In the genomic region with DNA sequence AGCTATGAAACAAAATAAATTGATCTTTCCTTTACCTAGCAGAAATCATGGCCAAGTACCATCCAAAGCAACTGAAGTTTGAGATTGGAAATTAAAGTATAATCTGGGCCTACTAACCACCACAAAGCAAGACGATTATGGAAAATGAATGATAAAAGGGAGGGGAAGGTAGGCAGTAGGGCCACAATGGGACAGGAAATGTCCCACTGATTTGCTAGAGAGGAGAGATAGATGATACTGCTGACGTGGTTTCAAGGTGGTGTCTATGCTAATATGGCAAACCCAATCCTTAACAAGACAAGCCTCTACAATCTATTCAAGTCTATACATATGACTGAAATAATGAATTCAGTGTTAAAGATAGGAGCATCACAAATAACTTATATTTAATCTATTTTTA, we compare ENCODE assay signal across 31 cellular contexts. TPM values are rescaled to one million over a fixed set of nuclear protein-coding genes. Genes with fewer than 3 reads are reported as not detected.
"Had no signal": no experiment of that assay in that cellular context is flagged by ENCODE, and none has a peak within 500 bp of the region (broad histone marks: within the 10 kb centered on the region; RNA-seq: fewer than 3 reads in every experiment).

No MANE protein-coding gene starts in this region.

- H3K27me3 ChIP-seq: cardiac muscle cell, MG63, Peyer's patch, SJSA1 had no signal

- ATAC-seq: activated CD4-positive, alpha-beta T cell treated with anti-CD3 and anti-CD28 coated beads for 36 hours; activated CD4-positive, CD25-positive, alpha-beta regulatory T cell treated with anti-CD3 and anti-CD28 coated beads, Interleukin-2, amount 50 U/mL, for 24 hours; activated CD8-positive, alpha-beta T cell treated with anti-CD3 and anti-CD28 coated beads, Interleukin-2, amount 10 ng/mL, durations not matched to agents 7 days and 5 days; activated T-cell treated with anti-CD3 and anti-CD28 coated beads, Interleukin-2, amount 50 U/mL, for 4 hours; PC-3 had no signal

- FAIRE-seq: TTC549 had no signal

- H3K4me3 ChIP-seq: cardiac muscle cell, MG63, Peyer's patch, SJSA1 had no signal

- H3K9ac ChIP-seq: SK-N-SH had no signal

- H3K4me1 ChIP-seq: Peyer's patch, SJSA1 had no signal

- H3K36me3 ChIP-seq: cardiac muscle cell, MG63, Peyer's patch, SJSA1 had no signal

- H3K9me3 ChIP-seq: MG63, Peyer's patch, SJSA1, SK-N-SH had no signal

- H3K27ac ChIP-seq: cardiac muscle cell, Peyer's patch, SJSA1 had no signal

- H3K4me2 ChIP-seq: SK-N-SH had no signal

- DNase-seq: activated CD4-positive, alpha-beta T cell treated with anti-CD3 and anti-CD28 coated beads for 36 hours; activated CD4-positive, alpha-beta T cell treated with anti-CD3 and anti-CD28 coated beads, Interleukin-2, amount 10 ng/mL, durations not matched to agents 7 days and 5 days; activated CD4-positive, alpha-beta T cell treated with anti-CD3 and anti-CD28 coated beads, Interleukin-2, amount 50 U/mL, for 48 hours; activated CD8-positive, alpha-beta T cell treated with anti-CD3 and anti-CD28 coated beads, Interleukin-2, amount 10 ng/mL, durations not matched to agents 7 days and 5 days; activated gamma-delta T cell treated with Interleukin-2 at 50 U/mL for 16 hours; activated naive CD4-positive, alpha-beta T cell treated with anti-CD3 and anti-CD28 coated beads for 36 hours; activated T-cell treated with anti-CD3 and anti-CD28 coated beads, Interleukin-2, amount 50 U/mL, for 4 hours; amniotic stem cell; Kasumi-1; KG1; MG63; NCI-H1048; NCI-H1105 treated with DMSO at 0.1 percent for 48 hours; NCI-H1436; NCI-H1694 treated with DMSO at 0.1 percent for 48 hours; NCI-H2029; NCI-H345; NCI-H524 treated with DMSO at 0.1 percent for 48 hours; NK-92 treated with Interleukin-12 subunit alpha and Interleukin-12 subunit beta, amount 100 ng/mL, for 24 hours; PC-3; Peyer's patch; RPMI8226; SHP77 treated with DMSO at 0.1 percent for 48 hours; SK-N-SH had no signal

RNA-seq across cellular contexts. Expression of gene TMPRSS11F, which starts 6.1 kb away (rescaled TPM):
- total RNA-seq: activated CD4-positive, alpha-beta T cell treated with anti-CD3 and anti-CD28 coated beads for 36 hours; activated CD4-positive, alpha-beta T cell treated with anti-CD3 and anti-CD28 coated beads, Interleukin-2, amount 10 ng/mL, durations not matched to agents 7 days and 5 days; activated CD8-positive, alpha-beta T cell treated with anti-CD3 and anti-CD28 coated beads, Interleukin-2, amount 10 ng/mL, durations not matched to agents 7 days and 5 days; activated naive CD4-positive, alpha-beta T cell treated with anti-CD3 and anti-CD28 coated beads for 36 hours; activated T-cell treated with anti-CD3 and anti-CD28 coated beads, Interleukin-2, amount 50 U/mL, for 4 hours; activated T-helper 1 cell treated with anti-CD3 and anti-CD28 coated beads, Interleukin-12 subunit alpha, Interleukin-12 subunit beta, Interleukin-2, Interleukin-4 antibody, amounts not matched to agents 30 ng/mL and 10 ng/mL and 1 ng/mL, durations not matched to agents 14 hours and 24 hours and 36 hours; aorta; cardiac muscle cell; NCI-H460; PC-3; Peyer's patch; SJSA1 had no signal
- polyA plus RNA-seq: aorta, cardiac muscle cell, SK-N-SH had no signal
